In the genomic region with DNA sequence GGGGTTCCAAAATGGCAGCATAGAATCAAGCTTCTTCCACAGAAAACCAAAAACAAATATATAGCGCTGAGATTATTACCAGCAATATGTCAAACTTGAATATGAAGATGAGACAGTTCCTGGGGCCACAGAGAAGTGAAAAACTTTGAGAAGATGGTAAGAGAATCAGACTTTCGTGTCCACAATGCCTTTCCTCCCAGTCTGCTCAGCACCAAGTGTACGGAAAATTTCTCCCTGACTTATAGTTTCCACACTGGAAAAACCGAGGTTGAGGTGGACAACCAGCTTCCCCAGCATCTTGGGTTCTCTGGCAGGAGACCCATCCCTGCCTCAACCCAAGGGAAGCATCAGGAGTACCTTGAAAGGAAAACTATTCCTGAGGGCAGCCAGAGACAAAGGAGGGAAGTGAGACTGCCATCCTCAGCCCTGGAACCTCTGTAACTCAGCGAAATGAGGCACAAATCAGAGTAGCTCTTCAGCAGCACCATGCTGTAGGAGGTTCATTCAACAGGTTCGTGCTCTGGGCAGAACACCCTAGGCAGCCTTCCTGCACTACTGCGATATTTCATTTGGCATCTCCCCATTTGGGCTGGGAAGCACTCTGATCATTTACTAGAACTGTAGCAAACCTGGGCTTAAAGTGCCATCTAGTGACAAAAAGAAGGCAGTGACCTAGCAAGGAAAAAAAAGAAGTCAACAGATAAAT, we compare ENCODE assay signal across 9 cellular contexts. TPM values are rescaled to one million over a fixed set of nuclear protein-coding genes. Genes with fewer than 3 reads are reported as not detected.
DNase-seq lines count a peak whose midpoint lies in the region; ATAC-seq, FAIRE-seq and TF ChIP-seq lines count a peak whose summit lies in the region.
"Had no signal": no experiment of that assay in that cellular context is flagged by ENCODE, and none has a peak within 500 bp of the region (broad histone marks: within the 10 kb centered on the region; RNA-seq: fewer than 3 reads in every experiment).

No MANE protein-coding gene starts in this region.

- no peaks in the 10 kb centered on the region for H3K4me1 ChIP-seq in endodermal cell (ENCODE audit: control insufficient read depth, insufficient read depth, low read length)

- peaks cover 22% of the 10 kb centered on the region for H3K36me3 Mint-ChIP-seq in endodermal cell (ENCODE audit: low read depth)
- H3K36me3 Mint-ChIP-seq: activated naive CD8-positive, alpha-beta T cell treated with anti-CD3 and anti-CD28 coated beads, Interleukin-2, amount 10 ng/mL, durations not matched to agents 7 days and 5 days had no signal

- TF ChIP-seq CTCF in endodermal cell (conservative IDR thresholded peaks at IDR 0.05) = peak; percentile 100

- H3K9me3 Mint-ChIP-seq in endodermal cell = peaks cover 30% of the 10 kb centered on the region
- H3K9me3 Mint-ChIP-seq: activated naive CD8-positive, alpha-beta T cell treated with anti-CD3 and anti-CD28 coated beads, Interleukin-2, amount 10 ng/mL, durations not matched to agents 7 days and 5 days had no signal

- no peak for FAIRE-seq in GM12892 (lab: Jason Lieb, UNC)

- peak; percentile 74 for DNase-seq in ELF-1 (ENCODE audit: low read depth, low spot score)
- DNase-seq in NCI-H128 (lab: John Stamatoyannopoulos, UW; ENCODE audit: unreplicated experiment) = peak; percentile 55
- peak; percentile 50 for DNase-seq in SK-N-MC (ENCODE audit: low read depth, low spot score)
- DNase-seq in endodermal cell = peak; percentile 81
- peak; percentile 51 for DNase-seq in midbrain (lab: John Stamatoyannopoulos, UW)
- no peak for DNase-seq in GM12892 (ENCODE audit: insufficient read length)
- DNase-seq: activated naive CD8-positive, alpha-beta T cell treated with anti-CD3 and anti-CD28 coated beads, Interleukin-2, amount 10 ng/mL, durations not matched to agents 7 days and 5 days had no signal

- no peak overlapping the region for H3K4me3 Mint-ChIP-seq in endodermal cell
- H3K4me3 Mint-ChIP-seq: activated naive CD8-positive, alpha-beta T cell treated with anti-CD3 and anti-CD28 coated beads, Interleukin-2, amount 10 ng/mL, durations not matched to agents 7 days and 5 days had no signal

- H3K27me3 ChIP-seq in endodermal cell (ENCODE audit: control insufficient read depth, insufficient read depth, low read length, poor library complexity, severe bottlenecking) = no peaks in the 10 kb centered on the region

- TF ChIP-seq POLR2A in GM12892 (IDR thresholded peaks at IDR 0.05; ENCODE audit: low read depth, low read length) = no peak

- H3K27ac Mint-ChIP-seq in endodermal cell = no peak overlapping the region
- H3K27ac Mint-ChIP-seq: activated naive CD8-positive, alpha-beta T cell treated with anti-CD3 and anti-CD28 coated beads, Interleukin-2, amount 10 ng/mL, durations not matched to agents 7 days and 5 days had no signal

- no peak overlapping the region for H3K4me3 ChIP-seq in SK-N-MC
- no peak overlapping the region for H3K4me3 ChIP-seq in endodermal cell (ENCODE audit: low read length)

- H3K36me3 ChIP-seq in SK-N-MC (ENCODE audit: insufficient read depth, low read length) = no peaks in the 10 kb centered on the region
- H3K36me3 ChIP-seq in endodermal cell (ENCODE audit: control insufficient read depth, insufficient read depth, low read length) = no peaks in the 10 kb centered on the region

- H3K9me3 ChIP-seq in SK-N-MC (ENCODE audit: low read depth, low read length) = no peaks in the 10 kb centered on the region
- peaks cover 23% of the 10 kb centered on the region for H3K9me3 ChIP-seq in endodermal cell (ENCODE audit: control insufficient read depth, low read length)

- H3K9ac ChIP-seq in SK-N-MC (ENCODE audit: insufficient read length) (no peak overlapping the region), endodermal cell (ENCODE audit: extremely low read depth, low read length, poor library complexity, severe bottlenecking) (no peak overlapping the region)

- H3K27ac ChIP-seq in SK-N-MC = no peak overlapping the region
- H3K27ac ChIP-seq in endodermal cell (ENCODE audit: low read depth, low read length) = no peak overlapping the region

- ATAC-seq in GM21786 (IDR thresholded peaks at IDR 0.05; ENCODE audit: unreplicated experiment) = peak; percentile 61
- no peak for ATAC-seq in GM18858 (IDR thresholded peaks at IDR 0.05; ENCODE audit: unreplicated experiment)

- peaks cover 11% of the 10 kb centered on the region for H3K4me1 Mint-ChIP-seq in endodermal cell
- H3K4me1 Mint-ChIP-seq: activated naive CD8-positive, alpha-beta T cell treated with anti-CD3 and anti-CD28 coated beads, Interleukin-2, amount 10 ng/mL, durations not matched to agents 7 days and 5 days had no signal

- no peaks in the 10 kb centered on the region for H3K27me3 Mint-ChIP-seq in endodermal cell (ENCODE audit: insufficient read depth)

- WGBS in endodermal cell (ENCODE audit: insufficient coverage in 1 of 2, insufficient read length in 1 of 2), 2 experiments = 41 to 67% methylated on average over 4 to 7 of the region's 7 CpGs

RNA-seq across cellular contexts. Expression of a gene that starts 52.4 kb away (rescaled TPM):
- total RNA-seq in endodermal cell = 100 to 1,000 TPM in 1 of 2 donors, 10 to 100 TPM in 1; 62.2 to 103 TPM
- 43.4 TPM for polyA plus RNA-seq in endodermal cell (2013, experiment 1 of 2)
- polyA plus RNA-seq in endodermal cell (2013, experiment 2 of 2) = 41.2 TPM
- 8.1 TPM for polyA plus RNA-seq in GM12892 (2012; ENCODE audit: missing spikeins)
